Comparison of ENCODE assay signal across 1 cellular context in the genomic region with DNA sequence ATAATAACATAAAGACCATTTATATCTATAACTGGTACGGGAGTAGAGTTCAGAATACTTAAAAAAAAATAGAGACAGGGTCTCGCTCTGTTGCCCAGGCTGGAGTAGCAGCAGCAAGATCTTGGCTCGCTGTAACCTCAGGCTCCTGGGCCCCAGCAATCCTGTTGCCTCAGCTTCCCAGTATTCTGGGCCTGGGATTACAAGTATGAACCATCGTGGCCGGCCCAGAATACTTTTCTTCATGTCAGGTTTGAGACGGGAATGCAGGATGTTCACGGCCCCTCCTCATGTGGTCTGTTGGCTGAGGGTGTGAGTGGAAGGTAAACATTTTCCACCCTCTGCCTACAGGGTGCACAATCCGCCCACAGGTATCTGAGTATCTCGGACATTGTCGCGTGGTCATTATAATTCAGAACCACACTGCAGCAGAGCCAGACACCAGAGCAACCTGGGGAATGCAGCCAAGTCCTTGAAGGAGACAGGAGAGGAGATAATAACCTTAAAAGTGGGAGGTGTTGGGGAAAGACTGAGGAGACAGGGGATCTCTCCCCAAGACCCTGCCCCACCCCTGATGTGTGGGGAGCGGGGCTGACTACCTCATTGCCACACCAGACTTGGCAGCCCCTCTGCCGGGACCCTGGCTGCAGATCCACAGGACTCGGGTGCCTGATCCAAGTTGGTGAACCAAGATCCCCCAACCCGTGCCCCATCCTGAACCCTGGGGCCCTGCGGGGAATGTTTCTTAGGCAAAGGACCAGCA.
TF ChIP-seq lines count a peak whose summit lies in the region.

No MANE protein-coding gene starts in this region.

TF ChIP-seq in HCT116, 20 proteins besides CTCF, POLR2A, EP300 and RAD21:
- TF ChIP-seq EZH2phosphoT487 (IDR thresholded peaks at IDR 0.05; ENCODE audit: borderline replicate concordance) (no peak), SIN3A (IDR thresholded peaks at IDR 0.05; ENCODE audit: low read depth) (no peak), YY1 (IDR thresholded peaks at IDR 0.05; ENCODE audit: extremely low read depth, insufficient replicate concordance, low read depth, low read length) (no peak), ELF1 (IDR thresholded peaks at IDR 0.05; ENCODE audit: borderline replicate concordance, low read depth) (no peak), TCF7L2 (IDR thresholded peaks at IDR 0.05; ENCODE audit: borderline replicate concordance, extremely low read depth, insufficient read depth, insufficient read length) (no peak), ZNF274 (IDR thresholded peaks at IDR 0.05; ENCODE audit: low read depth, low read length) (no peak), SRF (IDR thresholded peaks at IDR 0.05; ENCODE audit: low read depth) (no peak), POLR2AphosphoS5 (IDR thresholded peaks at IDR 0.05; ENCODE audit: low read depth, low read length) (no peak), ZFX (IDR thresholded peaks at IDR 0.05) (no peak), EZH2 (IDR thresholded peaks at IDR 0.05) (no peak), CEBPB (IDR thresholded peaks at IDR 0.05; ENCODE audit: low read depth) (no peak), SP1 (IDR thresholded peaks at IDR 0.05; ENCODE audit: low read depth) (no peak), EGR1 (IDR thresholded peaks at IDR 0.05; ENCODE audit: low read depth) (no peak), JUND (IDR thresholded peaks at IDR 0.05) (no peak)
- TF ChIP-seq, protein P1, sequence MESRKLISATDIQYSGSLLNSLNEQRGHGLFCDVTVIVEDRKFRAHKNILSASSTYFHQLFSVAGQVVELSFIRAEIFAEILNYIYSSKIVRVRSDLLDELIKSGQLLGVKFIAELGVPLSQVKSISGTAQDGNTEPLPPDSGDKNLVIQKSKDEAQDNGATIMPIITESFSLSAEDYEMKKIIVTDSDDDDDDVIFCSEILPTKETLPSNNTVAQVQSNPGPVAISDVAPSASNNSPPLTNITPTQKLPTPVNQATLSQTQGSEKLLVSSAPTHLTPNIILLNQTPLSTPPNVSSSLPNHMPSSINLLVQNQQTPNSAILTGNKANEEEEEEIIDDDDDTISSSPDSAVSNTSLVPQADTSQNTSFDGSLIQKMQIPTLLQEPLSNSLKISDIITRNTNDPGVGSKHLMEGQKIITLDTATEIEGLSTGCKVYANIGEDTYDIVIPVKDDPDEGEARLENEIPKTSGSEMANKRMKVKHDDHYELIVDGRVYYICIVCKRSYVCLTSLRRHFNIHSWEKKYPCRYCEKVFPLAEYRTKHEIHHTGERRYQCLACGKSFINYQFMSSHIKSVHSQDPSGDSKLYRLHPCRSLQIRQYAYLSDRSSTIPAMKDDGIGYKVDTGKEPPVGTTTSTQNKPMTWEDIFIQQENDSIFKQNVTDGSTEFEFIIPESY (IDR thresholded peaks at IDR 0.05; ENCODE audit: extremely low read depth, insufficient replicate concordance, low read length), result no peak
- TF ChIP-seq, protein P2, sequence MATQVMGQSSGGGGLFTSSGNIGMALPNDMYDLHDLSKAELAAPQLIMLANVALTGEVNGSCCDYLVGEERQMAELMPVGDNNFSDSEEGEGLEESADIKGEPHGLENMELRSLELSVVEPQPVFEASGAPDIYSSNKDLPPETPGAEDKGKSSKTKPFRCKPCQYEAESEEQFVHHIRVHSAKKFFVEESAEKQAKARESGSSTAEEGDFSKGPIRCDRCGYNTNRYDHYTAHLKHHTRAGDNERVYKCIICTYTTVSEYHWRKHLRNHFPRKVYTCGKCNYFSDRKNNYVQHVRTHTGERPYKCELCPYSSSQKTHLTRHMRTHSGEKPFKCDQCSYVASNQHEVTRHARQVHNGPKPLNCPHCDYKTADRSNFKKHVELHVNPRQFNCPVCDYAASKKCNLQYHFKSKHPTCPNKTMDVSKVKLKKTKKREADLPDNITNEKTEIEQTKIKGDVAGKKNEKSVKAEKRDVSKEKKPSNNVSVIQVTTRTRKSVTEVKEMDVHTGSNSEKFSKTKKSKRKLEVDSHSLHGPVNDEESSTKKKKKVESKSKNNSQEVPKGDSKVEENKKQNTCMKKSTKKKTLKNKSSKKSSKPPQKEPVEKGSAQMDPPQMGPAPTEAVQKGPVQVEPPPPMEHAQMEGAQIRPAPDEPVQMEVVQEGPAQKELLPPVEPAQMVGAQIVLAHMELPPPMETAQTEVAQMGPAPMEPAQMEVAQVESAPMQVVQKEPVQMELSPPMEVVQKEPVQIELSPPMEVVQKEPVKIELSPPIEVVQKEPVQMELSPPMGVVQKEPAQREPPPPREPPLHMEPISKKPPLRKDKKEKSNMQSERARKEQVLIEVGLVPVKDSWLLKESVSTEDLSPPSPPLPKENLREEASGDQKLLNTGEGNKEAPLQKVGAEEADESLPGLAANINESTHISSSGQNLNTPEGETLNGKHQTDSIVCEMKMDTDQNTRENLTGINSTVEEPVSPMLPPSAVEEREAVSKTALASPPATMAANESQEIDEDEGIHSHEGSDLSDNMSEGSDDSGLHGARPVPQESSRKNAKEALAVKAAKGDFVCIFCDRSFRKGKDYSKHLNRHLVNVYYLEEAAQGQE (IDR thresholded peaks at IDR 0.05; ENCODE audit: low read depth), result no peak
- TF ChIP-seq, protein P3, sequence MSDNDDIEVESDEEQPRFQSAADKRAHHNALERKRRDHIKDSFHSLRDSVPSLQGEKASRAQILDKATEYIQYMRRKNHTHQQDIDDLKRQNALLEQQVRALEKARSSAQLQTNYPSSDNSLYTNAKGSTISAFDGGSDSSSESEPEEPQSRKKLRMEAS (IDR thresholded peaks at IDR 0.05), result no peak
- TF ChIP-seq, protein P4, sequence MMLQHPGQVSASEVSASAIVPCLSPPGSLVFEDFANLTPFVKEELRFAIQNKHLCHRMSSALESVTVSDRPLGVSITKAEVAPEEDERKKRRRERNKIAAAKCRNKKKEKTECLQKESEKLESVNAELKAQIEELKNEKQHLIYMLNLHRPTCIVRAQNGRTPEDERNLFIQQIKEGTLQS (IDR thresholded peaks at IDR 0.05), result no peak
